In genomic region chr2:95677833-95678232, GRCh38 we compare ENCODE assay signal across 7 cellular contexts.
DNase-seq lines count a peak whose midpoint lies in the region; ATAC-seq, FAIRE-seq and TF ChIP-seq lines count a peak whose summit lies in the region.
"Not testable (repeated sequence)": the region's sequence is repeated elsewhere in the genome, so short reads cannot be mapped to it uniquely, and the experiment has no call there.

No MANE protein-coding gene starts in this region.

- H3K23me2 ChIP-seq in H9 (ENCODE audit: insufficient read length, low read depth, low read length, poor library complexity, severe bottlenecking), result not testable (repeated sequence)

- DNase-seq in GM12892 (ENCODE audit: insufficient read length); H9; HepG2 (ENCODE audit: low spot score); progenitor cell of endocrine pancreas (ENCODE audit: low spot score, unreplicated experiment); urothelium cell line (ENCODE audit: low spot score): not testable (repeated sequence)
- DNase-seq in cerebellar cortex (ENCODE audit: low spot score), result peak; percentile 30

- H3K27ac Mint-ChIP-seq in H9, progenitor cell of endocrine pancreas: not testable (repeated sequence)

- not testable (repeated sequence) for H3K4me1 ChIP-seq in H9 (ENCODE audit: insufficient read depth, low read length); OCI-LY3 (ENCODE audit: low read length); HepG2 (ENCODE audit: insufficient read depth, low read length)

- not testable (repeated sequence) for H3T11ph ChIP-seq in H9 (ENCODE audit: low read length)

- H4K91ac ChIP-seq in H9 (ENCODE audit: insufficient read length, low read depth, low read length), result not testable (repeated sequence)

- H4K8ac ChIP-seq in H9 (replicated peaks; ENCODE audit: insufficient read length, low read depth, low read length), result not testable (repeated sequence)

- H3K36me3 ChIP-seq in OCI-LY3 (replicated peaks; ENCODE audit: low read depth, low read length); HepG2 (replicated peaks in 1 of 2; ENCODE audit: control insufficient read depth in 1 of 2, insufficient read depth in 2 of 2, low read length in 2 of 2): not testable (repeated sequence)

- not testable (repeated sequence) for BruUV-seq in HepG2 (replicated peaks; lab: Mats Ljungman, UMichigan)

- H3K4me2 ChIP-seq in H9 (ENCODE audit: insufficient read depth, insufficient read length, low read length); OCI-LY3 (ENCODE audit: low read length); HepG2 (ENCODE audit: low read depth, low read length): not testable (repeated sequence)

- not testable (repeated sequence) for H2BK5ac ChIP-seq in H9 (ENCODE audit: insufficient read length, low read length)

- H3K27ac ChIP-seq in H9 (ENCODE audit: insufficient read length, low read depth, low read length); OCI-LY3 (ENCODE audit: low read length); HepG2 (ENCODE audit: extremely low read length, insufficient read depth, low read length): not testable (repeated sequence)

- not testable (repeated sequence) for H2AK5ac ChIP-seq in H9 (ENCODE audit: insufficient read length, low read length)

- no CpG with 5 or more reads among the region's 3 CpGs for WGBS in H9 (ENCODE audit: extremely low coverage, insufficient read length, low lambda C conversion rate)
- WGBS in HepG2 (ENCODE audit: low lambda C conversion rate), result 10% methylated on average over 3 of the region's 3 CpGs

- ATAC-seq in HepG2, result peak; percentile 78

- peaks cover 0 to 30% of the 10 kb centered on the region in 2 experiments; a peak in 2 of 5 replicates for H3K9me3 Mint-ChIP-seq in H9
- H3K9me3 Mint-ChIP-seq in progenitor cell of endocrine pancreas (ENCODE audit: low read depth), result not testable (repeated sequence)

- not testable (repeated sequence) for H3K4me1 Mint-ChIP-seq in H9; progenitor cell of endocrine pancreas (ENCODE audit: low read depth)

- not testable (repeated sequence) for TF ChIP-seq RAD21 in HepG2 (CRISPR knock-in tag; IDR thresholded peaks at IDR 0.05)

- TF ChIP-seq CTCF in H9 (conservative IDR thresholded peaks at IDR 0.05) (peak; percentile 30; the same call in 2 of the 3 replicates), OCI-LY3 (IDR thresholded peaks at IDR 0.05; ENCODE audit: low read depth, low read length) (peak; percentile 22), progenitor cell of endocrine pancreas (IDR thresholded peaks at IDR 0.05; ENCODE audit: unreplicated experiment) (peak; percentile 14)
- TF ChIP-seq CTCF in HepG2 (CRISPR knock-in tag; IDR thresholded peaks at IDR 0.05), result not testable (repeated sequence)

- not testable (repeated sequence) for H4K5ac ChIP-seq in H9 (ENCODE audit: insufficient read length, low read depth, low read length)

- H3K79me2 ChIP-seq in H9 (ENCODE audit: insufficient read depth, low read length); OCI-LY3 (ENCODE audit: low read length); HepG2 (ENCODE audit: insufficient read depth, low read length): not testable (repeated sequence)

- peak; percentile 69 for FAIRE-seq in GM12892 (lab: Jason Lieb, UNC)
- FAIRE-seq in HepG2 (lab: Jason Lieb, UNC), result peak; percentile 72
- FAIRE-seq in urothelium cell line (lab: Jason Lieb, UNC), result peak; percentile 63

- not testable (repeated sequence) for TF ChIP-seq POLR2A in GM12892 (IDR thresholded peaks at IDR 0.05; ENCODE audit: low read depth, low read length); HepG2 (IDR thresholded peaks at IDR 0.05; ENCODE audit: insufficient read depth in 1 of 2, low read depth in 2 of 2, low read length in 2 of 2)

- not testable (repeated sequence) for H2BK15ac ChIP-seq in H9 (ENCODE audit: low read depth, low read length)

- not testable (repeated sequence) for H3K79me1 ChIP-seq in H9 (ENCODE audit: insufficient read depth, low read depth, low read length, poor library complexity, severe bottlenecking)

- not testable (repeated sequence) for H2BK12ac ChIP-seq in H9 (ENCODE audit: insufficient read length, low read depth, low read length)

- H2BK20ac ChIP-seq in H9 (ENCODE audit: low read depth, low read length, poor library complexity, severe bottlenecking), result not testable (repeated sequence)

- H3K18ac ChIP-seq in H9 (ENCODE audit: insufficient read length, low read depth, low read length), result not testable (repeated sequence)

- intact Hi-C loops in HepG2 (cut with micrococcal nuclease; ENCODE audit: unreplicated experiment), result not testable (repeated sequence)

- in situ Hi-C loops in HepG2 (cut with HindIII; ENCODE audit: extremely low pct_ligation_motif_present, low pct_unique_long_range_greater_than_20kb), result not testable (repeated sequence)

- not testable (repeated sequence) for H3K4ac ChIP-seq in H9 (ENCODE audit: low read depth, low read length)

- CTCF ChIA-PET in HepG2 (lab: Yijun Ruan, JAX; ENCODE audit: low intra/inter-chr PET ratio, low total read pairs), result not testable (repeated sequence)

- peaks cover 85% of the 10 kb centered on the region for H3K27me3 Mint-ChIP-seq in H9 (ENCODE audit: low read depth)
- H3K27me3 Mint-ChIP-seq in progenitor cell of endocrine pancreas, result peaks cover 75% of the 10 kb centered on the region

- not testable (repeated sequence) for H3K14ac ChIP-seq in H9 (ENCODE audit: insufficient read depth, low read length)

- not testable (repeated sequence) for H3K4me3 Mint-ChIP-seq in H9; progenitor cell of endocrine pancreas (ENCODE audit: low read depth)

- H3K9ac ChIP-seq in H9 (ENCODE audit: extremely low read depth, insufficient read length, low read length); OCI-LY3 (ENCODE audit: low read length); HepG2 (ENCODE audit: insufficient read depth, low read depth, low read length): not testable (repeated sequence)

- H3K9me3 ChIP-seq in H9 (ENCODE audit: control insufficient read depth, low read depth, low read length); OCI-LY3 (ENCODE audit: insufficient read depth, low read length); HepG2 (ENCODE audit: low read length): not testable (repeated sequence)

- H3K36me3 Mint-ChIP-seq in H9 (ENCODE audit: insufficient read depth in 1 of 3, low read depth in 3 of 3); progenitor cell of endocrine pancreas (ENCODE audit: insufficient read depth): not testable (repeated sequence)

- H2BK120ac ChIP-seq in H9 (ENCODE audit: low read depth, low read length, poor library complexity, severe bottlenecking), result not testable (repeated sequence)

- POLR2A ChIA-PET in HepG2 (lab: Yijun Ruan, JAX), result not testable (repeated sequence)

- not testable (repeated sequence) for H3K4me3 ChIP-seq in OCI-LY3 (ENCODE audit: low read length); HepG2 (replicated peaks in 1 of 3; ENCODE audit: insufficient read depth in 1 of 3, low read depth in 2 of 3, low read length in 3 of 3)

- H3K27me3 ChIP-seq in H9 (ENCODE audit: insufficient read depth, low read length), result not testable (repeated sequence)
- H3K27me3 ChIP-seq in OCI-LY3 (ENCODE audit: low read depth, low read length) (peaks cover 21% of the 10 kb centered on the region), HepG2 (ENCODE audit: control insufficient read depth in 1 of 2, insufficient read depth in 2 of 2, low read length in 2 of 2) (peaks cover 0 to 14% of the 10 kb centered on the region in 2 experiments; a peak in 3 of 5 replicates)

- H2AFZ ChIP-seq in H9 (ENCODE audit: low read length); OCI-LY3 (ENCODE audit: low read depth, low read length); HepG2 (ENCODE audit: low read length): not testable (repeated sequence)

- not testable (repeated sequence) for H4K20me1 ChIP-seq in H9 (ENCODE audit: control insufficient read depth, insufficient read depth, insufficient read length); OCI-LY3 (ENCODE audit: insufficient read depth, low read length); HepG2 (ENCODE audit: insufficient read depth, low read length)

- not testable (repeated sequence) for TF ChIP-seq EP300 in HepG2 (IDR thresholded peaks at IDR 0.05; ENCODE audit: low read depth in 2 of 2, low read length in 2 of 2); HepG2 (CRISPR knock-in tag; IDR thresholded peaks at IDR 0.05; ENCODE audit: borderline replicate concordance)

- not testable (repeated sequence) for H3K23ac ChIP-seq in H9 (ENCODE audit: insufficient read length, low read depth, low read length)

- H3K56ac ChIP-seq in H9 (ENCODE audit: insufficient read length, low read depth, low read length), result not testable (repeated sequence)
